ENCODE assay signal across 7 cellular contexts in the genomic region with DNA sequence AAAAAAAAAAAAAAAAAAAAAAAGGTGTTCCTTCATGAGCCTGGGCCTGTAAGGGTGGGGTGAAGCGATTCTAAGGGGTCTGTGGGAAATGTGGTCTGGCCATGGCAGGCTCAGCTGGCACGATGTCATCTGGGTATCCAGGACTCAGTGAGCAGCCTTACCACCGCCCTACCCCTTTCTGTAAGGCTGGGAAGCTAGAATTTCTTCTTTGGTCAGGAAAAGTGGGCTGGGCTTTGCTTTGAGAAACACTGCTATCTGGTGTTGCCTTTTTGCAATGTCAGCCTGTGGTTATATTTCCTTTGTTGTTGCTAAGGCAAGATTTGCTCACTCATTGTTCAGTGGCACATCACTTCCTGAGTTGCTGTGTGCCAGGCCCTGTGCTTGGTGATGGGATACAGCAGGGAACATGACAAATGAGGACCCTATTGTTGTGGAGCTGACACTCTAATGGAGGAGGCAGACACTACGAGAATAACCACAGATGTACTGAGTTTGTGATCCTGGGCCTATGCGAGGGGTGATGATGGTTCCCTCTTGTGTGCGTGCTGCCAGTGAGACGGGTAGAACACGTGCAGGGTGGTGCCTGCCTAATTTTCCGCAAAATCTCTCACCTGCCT. TPM values are rescaled to one million over a fixed set of nuclear protein-coding genes. Genes with fewer than 3 reads are reported as not detected.
DNase-seq lines count a peak whose midpoint lies in the region; ATAC-seq and TF ChIP-seq lines count a peak whose summit lies in the region.

No MANE protein-coding gene starts in this region.

- H2AFZ ChIP-seq in DND-41 (ENCODE audit: low read depth, low read length), result peak overlapping the region; percentile 4; the same call in 1 of the 2 replicates

- H4K20me1 ChIP-seq in DND-41 (ENCODE audit: insufficient read depth, low read length), result 0 out of 2 replicates have a peak, but pooled peaks cover under 1% of the 10 kb centered on the region

- ATAC-seq in DND-41 (ENCODE audit: insufficient read depth, low read depth) (peak; percentile 87), HG03097 (IDR thresholded peaks at IDR 0.05; ENCODE audit: low FRiP score, unreplicated experiment) (no peak)

- H3K9me3 ChIP-seq in DND-41 (ENCODE audit: insufficient read depth, low read length, severe bottlenecking) (no peaks in the 10 kb centered on the region), SK-N-MC (ENCODE audit: low read depth, low read length) (no peaks in the 10 kb centered on the region)

- no peaks in the 10 kb centered on the region for H3K79me2 ChIP-seq in DND-41 (ENCODE audit: insufficient read depth, low read length)

- H3K27ac ChIP-seq in DND-41 (ENCODE audit: low read length) (no peak overlapping the region), SK-N-MC (no peak overlapping the region), coronary artery (no peak overlapping the region)

- H3K4me3 ChIP-seq in DND-41 (ENCODE audit: low read depth in 1 of 2, low read length in 2 of 2) (no peak overlapping the region), SK-N-MC (no peak overlapping the region), coronary artery (no peak overlapping the region)

- peak; percentile 82 for DNase-seq in DND-41
- DNase-seq in HT-29 (ENCODE audit: low spot score), result peak; percentile 74
- peak; percentile 45 for DNase-seq in SK-N-MC (ENCODE audit: low read depth, low spot score)
- DNase-seq in coronary artery (ENCODE audit: low spot score), result no peak
- DNase-seq in mucosa of gallbladder (ENCODE audit: low spot score), result peak; percentile 34
- DNase-seq in COLO668 (lab: John Stamatoyannopoulos, UW; ENCODE audit: unreplicated experiment), result no peak

- H3K9ac ChIP-seq in DND-41 (ENCODE audit: low read depth, low read length) (no peak overlapping the region), SK-N-MC (ENCODE audit: insufficient read length) (no peak overlapping the region)

- TF ChIP-seq CTCF in DND-41 (IDR thresholded peaks at IDR 0.05; ENCODE audit: borderline replicate concordance, extremely low read depth, low read length, poor library complexity, severe bottlenecking) (peak; percentile 75), coronary artery (IDR thresholded peaks at IDR 0.05) (peak; percentile 15)

- peaks cover 35% of the 10 kb centered on the region for H3K27me3 ChIP-seq in DND-41 (ENCODE audit: insufficient read depth, low read length, poor library complexity)

- H3K4me2 ChIP-seq in DND-41 (ENCODE audit: insufficient read depth, low read length), result peak overlapping the region; percentile 44; the same call in 1 of the 2 replicates

- H3K36me3 ChIP-seq in DND-41 (ENCODE audit: insufficient read depth, low read length) (no peaks in the 10 kb centered on the region), SK-N-MC (ENCODE audit: insufficient read depth, low read length) (no peaks in the 10 kb centered on the region)

- peaks cover 22% of the 10 kb centered on the region for H3K4me1 ChIP-seq in DND-41 (ENCODE audit: insufficient read depth, low read length)

RNA-seq across cellular contexts. Expression of gene ZNFX1, which starts 45.9 kb away (rescaled TPM):
- 26.3 and 30.5 TPM in 2 replicates for total RNA-seq in HT-29 (2014; rRNA removed; shearing (Covaris generic))
- total RNA-seq in mucosa of gallbladder, result 35.3 TPM

Comparison
In these comparisons a context has a peak if more than half of its experiments do, and no peak if none do; other contexts are left out.
1. DNase-seq: peak in DND-41 (single experiment), HT-29 (single experiment), SK-N-MC (single experiment) and mucosa of gallbladder (single experiment); none in coronary artery (single experiment) and COLO668 (single experiment).